12 cellular contexts compared by ENCODE assay signal in genomic region chr9:97293207-97293721, GRCh38. TPM values are rescaled to one million over a fixed set of nuclear protein-coding genes. Genes with fewer than 3 reads are reported as not detected.
DNase-seq lines count a peak whose midpoint lies in the region; ATAC-seq, FAIRE-seq and TF ChIP-seq lines count a peak whose summit lies in the region.
"Had no signal": no experiment of that assay in that cellular context is flagged by ENCODE, and none has a peak within 500 bp of the region (broad histone marks: within the 10 kb centered on the region; RNA-seq: fewer than 3 reads in every experiment).

No MANE protein-coding gene starts in this region.

- H2BK12ac ChIP-seq in H1 (ENCODE audit: low read depth, low read length), result no peak overlapping the region; the same call in 1 of the 2 replicates

- 0 out of 2 replicates have a peak overlapping the region, but pooled peaks have one; percentile 38 for H2BK5ac ChIP-seq in H1 (ENCODE audit: low read depth, low read length)

- H3K4me1 Mint-ChIP-seq in mesothelial cell of epicardium, result peaks cover 4% of the 10 kb centered on the region

- WGBS in H1 (ENCODE audit: extremely low coverage in 1 of 2, insufficient coverage in 1 of 2, insufficient read length in 1 of 2, insufficient replicate concordance in 2 of 2, low coverage in 1 of 2, low lambda C conversion rate in 2 of 2, missing lambda C conversion rate in 1 of 2), 2 experiments, result 89% methylated on average over 6 of the region's 6 CpGs; no CpG with 5 or more reads in 1 of the 2 experiments
- 60% methylated on average over 6 of the region's 6 CpGs for WGBS in suprapubic skin

- H3K9me3 Mint-ChIP-seq in mesothelial cell of epicardium, result peaks cover 18% of the 10 kb centered on the region

- CTCF ChIA-PET in H1 (lab: Charles Lee; ENCODE audit: partially characterized antibody), result interaction anchor here (1.0 to 1.2 kb wide), 3 partner anchors 12 to 93 kb away, joined by 3 read pairs; no protein-coding TSS in a partner anchor

- no peak overlapping the region for H3K4me3 ChIP-seq in H1 (ENCODE audit: extremely low read depth in 1 of 4, insufficient read depth in 2 of 4, low read depth in 3 of 4, low read length in 4 of 4)
- no peak overlapping the region for H3K4me3 ChIP-seq in suprapubic skin
- H3K4me3 ChIP-seq: cardiac muscle cell had no signal

- H3K4ac ChIP-seq in H1 (replicated peaks; ENCODE audit: insufficient read length, low read depth, low read length), result no peak overlapping the region

- peaks cover 2 to 23% (median 10%) of the 10 kb centered on the region in 4 experiments; a peak in 7 of 8 replicates for H3K36me3 ChIP-seq in H1 (ENCODE audit: control insufficient read depth in 2 of 4, insufficient read depth in 4 of 4, low read length in 3 of 4)
- H3K36me3 ChIP-seq in suprapubic skin, result peaks cover 52% of the 10 kb centered on the region
- H3K36me3 ChIP-seq: cardiac muscle cell had no signal

- no peak overlapping the region for H3K27ac ChIP-seq in H1 (ENCODE audit: low read depth, low read length)
- no peak overlapping the region for H3K27ac ChIP-seq in suprapubic skin
- H3K27ac ChIP-seq: cardiac muscle cell, VCaP had no signal

- H2AK5ac ChIP-seq in H1 (ENCODE audit: low read depth, low read length), result no peak overlapping the region

- no peak overlapping the region for H3K4me3 Mint-ChIP-seq in mesothelial cell of epicardium

- H3K4me1 ChIP-seq in H1 (replicated peaks in 1 of 4; ENCODE audit: control insufficient read depth in 3 of 4, insufficient read depth in 4 of 4, low read length in 3 of 4), result no peaks in the 10 kb centered on the region; a peak in 1 of 7 replicates
- H3K4me1 ChIP-seq in suprapubic skin, result peaks cover 7% of the 10 kb centered on the region

- no peak overlapping the region for H3K4me2 ChIP-seq in H1 (ENCODE audit: insufficient read depth in 1 of 2, low read depth in 2 of 2, low read length in 2 of 2)

- peaks cover 0 to 1% (median 0%) of the 10 kb centered on the region in 4 experiments; a peak in 2 of 7 replicates for H3K27me3 ChIP-seq in H1 (replicated peaks in 1 of 4; ENCODE audit: control insufficient read depth in 3 of 4, extremely low read depth in 1 of 4, insufficient read depth in 3 of 4, low read length in 3 of 4)
- H3K27me3 ChIP-seq in suprapubic skin, result no peaks in the 10 kb centered on the region
- H3K27me3 ChIP-seq: cardiac muscle cell had no signal

- H2AFZ ChIP-seq in H1 (ENCODE audit: low read length), result no peak overlapping the region

- FAIRE-seq in H1 (lab: Jason Lieb, UNC), result no peak

- peaks cover 8 to 9% of the 10 kb centered on the region in 2 experiments for H3K9me3 ChIP-seq in H1 (ENCODE audit: insufficient read depth in 2 of 2, low read depth in 1 of 2, low read length in 1 of 2)
- no peaks in the 10 kb centered on the region for H3K9me3 ChIP-seq in suprapubic skin

- H3K27ac Mint-ChIP-seq in mesothelial cell of epicardium, result peak overlapping the region; percentile 14

- H4K5ac ChIP-seq in H1 (ENCODE audit: insufficient read length, low read depth, low read length), result no peak overlapping the region

- no peaks in the 10 kb centered on the region for H3K23me2 ChIP-seq in H1 (ENCODE audit: low read depth, low read length)

- no peak overlapping the region for H2BK15ac ChIP-seq in H1 (ENCODE audit: low read length)

- no peak overlapping the region for H3K9ac ChIP-seq in H1 (replicated peaks in 1 of 4; ENCODE audit: extremely low read depth in 1 of 4, low read depth in 3 of 4, low read length in 3 of 4)

- no peak for TF ChIP-seq EP300 in H1 (IDR thresholded peaks at IDR 0.05; ENCODE audit: borderline replicate concordance in 1 of 2, low read depth in 2 of 2, low read length in 2 of 2)
- TF ChIP-seq EP300 in suprapubic skin (IDR thresholded peaks at IDR 0.05), result no peak

- no peak overlapping the region for H4K91ac ChIP-seq in H1 (replicated peaks; ENCODE audit: insufficient read length, low read length)

- no peak overlapping the region for H2BK20ac ChIP-seq in H1 (ENCODE audit: low read length)

- POLR2A ChIA-PET in H1 (lab: Charles Lee; ENCODE audit: partially characterized antibody), result interaction anchor here (1.1 to 2.3 kb wide), 4 partner anchors 10 to 56 kb away, joined by 3 to 9 read pairs (median 6); partner anchors contain the start of gene CCDC180

- peaks cover 40% of the 10 kb centered on the region for H3K36me3 Mint-ChIP-seq in mesothelial cell of epicardium

- H3K18ac ChIP-seq in H1 (ENCODE audit: extremely low read depth, low read length), result no peak overlapping the region

- no peak overlapping the region for H4K8ac ChIP-seq in H1 (ENCODE audit: extremely low read depth, insufficient read depth, low read length)

- no peak overlapping the region for H3K56ac ChIP-seq in H1 (replicated peaks; ENCODE audit: insufficient read length, low read depth, low read length)

- ATAC-seq in HG03442 (IDR thresholded peaks at IDR 0.05; ENCODE audit: unreplicated experiment) (no peak), HG03432 (IDR thresholded peaks at IDR 0.05; ENCODE audit: unreplicated experiment) (no peak)

- TF ChIP-seq RAD21 in H1 (IDR thresholded peaks at IDR 0.05 in 1 of 2, conservative IDR thresholded peaks at IDR 0.05 in 1 of 2; ENCODE audit: low read depth in 2 of 2, low read length in 2 of 2), result no peak

- no peaks in the 10 kb centered on the region for H3K79me2 ChIP-seq in H1 (ENCODE audit: control insufficient read depth in 1 of 2, insufficient read depth in 2 of 2, low read length in 2 of 2)

- no peaks in the 10 kb centered on the region for H4K20me1 ChIP-seq in H1 (replicated peaks in 1 of 2; ENCODE audit: control insufficient read depth in 1 of 2, insufficient read depth in 2 of 2, low read length in 2 of 2)

- no peak overlapping the region for H2BK120ac ChIP-seq in H1 (replicated peaks; ENCODE audit: low read depth, low read length)

- peak; percentile 91 for DNase-seq in DMS153 (lab: John Stamatoyannopoulos, UW)
- DNase-seq in NCI-H460 (ENCODE audit: extremely low read depth, low read depth), result peak; percentile 8
- no peak for DNase-seq in H1 (ENCODE audit: low read depth in 1 of 2, low spot score in 2 of 2)
- DNase-seq in mesothelial cell of epicardium (ENCODE audit: low spot score in 2 of 2, unreplicated experiment in 2 of 2), result no peak
- no peak for DNase-seq in NCI-H1417 treated with DMSO at 0.1 percent for 48 hours (lab: John Stamatoyannopoulos, UW)
- DNase-seq in suprapubic skin (ENCODE audit: low spot score in 2 of 2), result no peak
- DNase-seq: DND-41, Karpas-422 had no signal

- TF ChIP-seq POLR2A in H1 (IDR thresholded peaks at IDR 0.05; ENCODE audit: control extremely low read depth in 1 of 2, low read depth in 2 of 2, low read length in 2 of 2), result no peak
- no peak for TF ChIP-seq POLR2A in suprapubic skin (IDR thresholded peaks at IDR 0.05)

- no peak overlapping the region for H3K14ac ChIP-seq in H1 (ENCODE audit: insufficient read length)

- no peak for TF ChIP-seq CTCF in H1 (IDR thresholded peaks at IDR 0.05; ENCODE audit: control extremely low read depth in 1 of 3, insufficient read depth in 1 of 3, low read depth in 1 of 3, low read length in 3 of 3)
- TF ChIP-seq CTCF in mesothelial cell of epicardium (IDR thresholded peaks at IDR 0.05; ENCODE audit: unreplicated experiment), result no peak
- no peak for TF ChIP-seq CTCF in suprapubic skin (IDR thresholded peaks at IDR 0.05)

- no peak overlapping the region for H3K23ac ChIP-seq in H1 (ENCODE audit: insufficient read length)

- H3K27me3 Mint-ChIP-seq in mesothelial cell of epicardium (ENCODE audit: low read depth), result no peaks in the 10 kb centered on the region

- H3K79me1 ChIP-seq in H1 (ENCODE audit: low read depth, low read length), result no peaks in the 10 kb centered on the region

TF ChIP-seq in H1, 55 proteins besides CTCF, POLR2A, EP300 and RAD21:
- no peak for TF ChIP-seq KDM5A (IDR thresholded peaks at IDR 0.05; ENCODE audit: low read length)
- TF ChIP-seq TCF12 (IDR thresholded peaks at IDR 0.05; ENCODE audit: low read depth, low read length), result no peak

RNA-seq across cellular contexts. Expression of gene CCDC180, which starts 14.2 kb away (rescaled TPM):
- 0.32 and 1.9 TPM in 2 replicates for total RNA-seq in NCI-H460 (2014; rRNA removed; shearing (Covaris generic))
- 3.2 and 3.9 TPM in 2 replicates for polyA plus RNA-seq in NCI-H460 (2014; cell fraction: nucleus; rRNA removed)
- total RNA-seq in H1 (2021; fragmentation: NEBNext Ultra II Directional; extraction: Animal tissue kit (Norgen Biotek cat#: 25700)), result 3.6 and 8.2 TPM in 2 replicates
- 1.1 and 2.6 TPM in 2 replicates for polyA plus RNA-seq in H1 (2011; rRNA removed)
- 2.9 TPM for polyA plus RNA-seq in H1 (2011; cell fraction: cytosol; rRNA removed)
- 13.0 TPM for polyA plus RNA-seq in H1 (2011; cell fraction: nucleus; rRNA removed)
- polyA plus RNA-seq in H1 (2012, experiment 1 of 2), result 4.8 to 7.4 TPM (median 6.2 TPM) in 4 replicates
- 0.04 TPM for polyA plus RNA-seq in H1 (2012, experiment 2 of 2)
- 3.6 TPM for polyA plus RNA-seq in H1 (2013, experiment 1 of 2)
- 2.8 TPM for polyA plus RNA-seq in H1 (2013, experiment 2 of 2)
- 2.5 and 4.4 TPM in 2 replicates for polyA minus RNA-seq in H1 (2011; rRNA and poly(A)+ RNA removed)
- 1.8 TPM for polyA minus RNA-seq in H1 (2011; cell fraction: cytosol; rRNA and poly(A)+ RNA removed)
- polyA minus RNA-seq in H1 (2011; cell fraction: nucleus; rRNA and poly(A)+ RNA removed), result 18.0 TPM
- 16.1 to 17.7 TPM (median 17.1 TPM) in 3 replicates for total RNA-seq in mesothelial cell of epicardium
- total RNA-seq in suprapubic skin, result 1 to 10 TPM in 3 of 4 donors, under 1 TPM in 1; 0.91 to 5.2 (median 2.4) TPM

Comparison
In these comparisons a context has a peak if more than half of its experiments do, and no peak if none do; other contexts are left out.
1. DNase-seq: peak in DMS153 (single experiment) and NCI-H460 (single experiment); none in H1 (0 of 2), mesothelial cell of epicardium (0 of 2), NCI-H1417 treated with DMSO at 0.1 percent for 48 hours (single experiment) and suprapubic skin (0 of 2).